ENCODE assay signal across 16 cellular contexts in the genomic region with DNA sequence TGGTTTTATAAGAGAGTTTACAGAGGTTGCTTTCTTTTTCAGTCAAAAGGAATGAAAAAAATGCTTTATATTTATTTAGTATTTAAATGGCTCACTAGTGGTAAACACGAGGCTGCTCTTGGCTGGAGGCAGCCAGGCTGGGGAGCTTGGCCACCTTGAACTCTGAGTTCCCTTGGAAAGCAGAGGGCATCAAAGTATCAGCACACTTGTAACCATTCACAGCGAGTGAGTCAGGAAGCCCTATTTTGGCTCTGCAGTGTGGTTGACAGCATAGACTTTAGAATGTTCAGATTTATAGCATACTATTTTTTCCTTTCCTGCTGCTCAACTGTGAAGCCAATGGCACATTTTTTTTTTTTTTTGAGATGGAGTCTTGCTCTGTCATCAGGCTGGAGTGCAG. TPM values are rescaled to one million over a fixed set of nuclear protein-coding genes. Genes with fewer than 3 reads are reported as not detected.
DNase-seq lines count a peak whose midpoint lies in the region; ATAC-seq, FAIRE-seq and TF ChIP-seq lines count a peak whose summit lies in the region.
"Had no signal": no experiment of that assay in that cellular context is flagged by ENCODE, and none has a peak within 500 bp of the region (broad histone marks: within the 10 kb centered on the region; RNA-seq: fewer than 3 reads in every experiment).

No MANE protein-coding gene starts in this region.

- no peak overlapping the region for H3K9ac ChIP-seq in GM23248
- H3K9ac ChIP-seq: BLaER1 had no signal

- H3K4me1 ChIP-seq in A549 (peaks cover 21% of the 10 kb centered on the region), GM23248 (ENCODE audit: insufficient read depth) (peaks cover 22% of the 10 kb centered on the region; the same call in 1 of the 2 replicates), adrenal gland (replicated peaks in 1 of 2) (peaks cover 0 to 4% of the 10 kb centered on the region in 2 donors), prostate gland (replicated peaks) (no peaks in the 10 kb centered on the region)

- H4K20me1 ChIP-seq in GM23248 (ENCODE audit: insufficient read depth), result no peaks in the 10 kb centered on the region
- H4K20me1 ChIP-seq: BLaER1 had no signal

- DNase-seq in A549 (ENCODE audit: low read depth in 1 of 2, low spot score in 1 of 2) (peak in 1 of 2 experiments; percentile 48), GM23248 (peak; percentile 66), adrenal gland (peak in 5 of 7 donors; percentile 18 to 49 (median 42)), iris pigment epithelial cell (ENCODE audit: low read depth) (peak; percentile 85), epidermal melanocyte (ENCODE audit: insufficient read length, low spot score) (no peak), prostate gland (ENCODE audit: low spot score) (no peak)
- DNase-seq in activated CD8-positive, alpha-beta memory T cell treated with anti-CD3 and anti-CD28 coated beads, Interleukin-2, amount 50 U/mL, for 48 hours, result no peak
- DNase-seq: activated B cell treated with CpG ODN at 0.5 μM for 24 hours; activated T-cell treated with anti-CD3 and anti-CD28 coated beads, Interleukin-2, amount 50 U/mL, for 24 hours; aorta; endodermal cell; NCI-H1105 treated with DMSO at 0.1 percent for 48 hours; NCI-H524 treated with DMSO at 0.1 percent for 48 hours had no signal

- TF ChIP-seq POLR2A in A549 (IDR thresholded peaks at IDR 0.05; ENCODE audit: low read length), result no peak
- no peak for TF ChIP-seq POLR2A in adrenal gland (IDR thresholded peaks at IDR 0.05)
- TF ChIP-seq POLR2A in prostate gland (IDR thresholded peaks at IDR 0.05), result no peak

- H3K4me2 ChIP-seq in A549 (peak overlapping the region; percentile 54), GM23248 (ENCODE audit: unreplicated experiment) (no peak overlapping the region)
- H3K4me2 ChIP-seq: BLaER1 had no signal

- TF ChIP-seq CTCF in A549 (IDR thresholded peaks at IDR 0.05), result no peak
- no peak for TF ChIP-seq CTCF in adrenal gland (IDR thresholded peaks at IDR 0.05)
- TF ChIP-seq CTCF in prostate gland (IDR thresholded peaks at IDR 0.05), result no peak

- CTCF ChIA-PET in A549 (lab: Yijun Ruan, JAX), result interaction anchor here (1.2 to 4.0 kb wide), 7 partner anchors 8 to 266 kb away, joined by 3 to 27 read pairs (median 7); no protein-coding TSS in a partner anchor

- POLR2A ChIA-PET in A549 (lab: Yijun Ruan, JAX), result interaction anchor here (0.7 kb wide), 1 partner anchor 1212 kb away, joined by 4 read pairs; no protein-coding TSS in a partner anchor

- TF ChIP-seq EP300 in A549 (IDR thresholded peaks at IDR 0.05), result 0 out of 5 replicates have a peak, but pooled peaks of 1 of the 2 experiments have one; percentile 10

- H2AFZ ChIP-seq in GM23248, result 0 out of 2 replicates have a peak overlapping the region, but pooled peaks have one; percentile 1

- H3K9me3 ChIP-seq in A549 (no peaks in the 10 kb centered on the region), GM23248 (ENCODE audit: low read depth) (no peaks in the 10 kb centered on the region), adrenal gland (replicated peaks in 1 of 3) (no peaks in the 10 kb centered on the region), prostate gland (no peaks in the 10 kb centered on the region)
- H3K9me3 ChIP-seq: BLaER1 had no signal

- no peaks in the 10 kb centered on the region for H3K27me3 ChIP-seq in GM23248 (replicated peaks; ENCODE audit: insufficient read depth)
- no peaks in the 10 kb centered on the region for H3K27me3 ChIP-seq in adrenal gland
- H3K27me3 ChIP-seq in prostate gland (replicated peaks; ENCODE audit: insufficient read depth), result no peaks in the 10 kb centered on the region
- H3K27me3 ChIP-seq: BLaER1 had no signal

- in situ Hi-C loops in GM23248 (cut with MboI), result no loop called here

- H3K9me2 ChIP-seq in GM23248 (ENCODE audit: insufficient read depth), result no peaks in the 10 kb centered on the region

- no peaks in the 10 kb centered on the region for H3K36me3 ChIP-seq in GM23248 (ENCODE audit: low read depth)
- H3K36me3 ChIP-seq in adrenal gland (replicated peaks in 1 of 2), result no peaks in the 10 kb centered on the region
- H3K36me3 ChIP-seq in prostate gland, result no peaks in the 10 kb centered on the region
- H3K36me3 ChIP-seq: BLaER1 had no signal

- peaks cover 5% of the 10 kb centered on the region for H3F3A ChIP-seq in GM23248 (ENCODE audit: insufficient read depth)

- no peak for TF ChIP-seq RAD21 in A549 (conservative IDR thresholded peaks at IDR 0.05 in 1 of 2, IDR thresholded peaks at IDR 0.05 in 1 of 2)

- WGBS in A549 (ENCODE audit: missing lambda C conversion rate), result 22% methylated on average over 2 of the region's 2 CpGs
- 20 to 21% methylated on average over 2 of the region's 2 CpGs for WGBS in GM23248 (ENCODE audit: low coverage in 1 of 2, low lambda C conversion rate in 2 of 2, missing lambda C conversion rate in 2 of 2), 2 experiments
- 0 to 12% (median 8%) methylated on average over 2 of the region's 2 CpGs for WGBS in adrenal gland, 4 donors
- 29% methylated on average over 2 of the region's 2 CpGs for WGBS in prostate gland

- no peak for FAIRE-seq in A549 (lab: Jason Lieb, UNC)
- FAIRE-seq: H54 had no signal

- H3K4me3 ChIP-seq in A549 (no peak overlapping the region), GM23248 (no peak overlapping the region), adrenal gland (no peak overlapping the region), prostate gland (no peak overlapping the region)
- H3K4me3 ChIP-seq: BLaER1 had no signal

- ATAC-seq in A549 (peak in 1 of 2 experiments; percentile 18; a peak in 2 of 6 replicates), GM19328 (IDR thresholded peaks at IDR 0.05; ENCODE audit: unreplicated experiment) (no peak)

- intact Hi-C loops in adrenal gland (cut with DNase I) (loop anchor here in 1 of 2 donors (5.0 kb wide), 1 partner anchor 256 kb away; no protein-coding TSS in a partner anchor), prostate gland (cut with DNase I) (no loop called here)

- H3K79me2 ChIP-seq in GM23248 (ENCODE audit: insufficient read depth), result no peaks in the 10 kb centered on the region

- no peak overlapping the region for H3K27ac ChIP-seq in A549
- H3K27ac ChIP-seq in GM23248, result no peak overlapping the region
- no peak overlapping the region for H3K27ac ChIP-seq in adrenal gland
- no peak overlapping the region for H3K27ac ChIP-seq in prostate gland
- H3K27ac ChIP-seq: BLaER1 had no signal

TF ChIP-seq in A549, 52 proteins besides CTCF, POLR2A, EP300 and RAD21:
- TF ChIP-seq ELK1 (IDR thresholded peaks at IDR 0.05; ENCODE audit: low read depth, low read length), result no peak
- no peak for TF ChIP-seq E2F6 (IDR thresholded peaks at IDR 0.05; ENCODE audit: borderline replicate concordance, low read depth)
- no peak for TF ChIP-seq JUN (IDR thresholded peaks at IDR 0.05)
- no peak for TF ChIP-seq HOXB13 (CRISPR knock-in tag; IDR thresholded peaks at IDR 0.05; ENCODE audit: low read depth)
- no peak for TF ChIP-seq MAZ (IDR thresholded peaks at IDR 0.05; ENCODE audit: borderline replicate concordance, low read depth, low read length)
- TF ChIP-seq GATA3 (IDR thresholded peaks at IDR 0.05; ENCODE audit: borderline replicate concordance), result no peak
- no peak for TF ChIP-seq FOSL2 (IDR thresholded peaks at IDR 0.05)
- TF ChIP-seq FOSL2 (CRISPR knock-in tag; IDR thresholded peaks at IDR 0.05), result no peak

RNA-seq across cellular contexts. Expression of gene CYCS, which starts 51.6 kb away (rescaled TPM):
- 196 and 235 TPM in 2 replicates for polyA plus RNA-seq in A549 (2011; rRNA removed)
- 44.0 and 44.6 TPM in 2 replicates for polyA plus RNA-seq in A549 (2012; cell fraction: cytosol; rRNA removed)
- 7.9 and 16.6 TPM in 2 replicates for polyA plus RNA-seq in A549 (2012; cell fraction: nucleus; rRNA removed)
- 253 to 304 TPM (median 256 TPM) in 3 replicates for polyA plus RNA-seq in A549 (2017; fragmentation: RNase III; extraction: RNeasy Plus Mini Kit Qiagen cat#74134 plus additional on column Dnase treatment)
- 22.2 and 27.7 TPM in 2 replicates for polyA minus RNA-seq in A549 (2011; rRNA and poly(A)+ RNA removed)
- 51.6 and 56.9 TPM in 2 replicates for total RNA-seq in GM23248 (2014; rRNA removed; shearing (Covaris generic))
- polyA plus RNA-seq in GM23248 (2016; fragmentation: Nextera tagmentation; extraction: Ambion mirVana), result 156 TPM in 2 replicates
- total RNA-seq in adrenal gland, result 100 to 1,000 TPM in 1 of 8 donors, 10 to 100 TPM in 7; 15.0 to 173 (median 53.0) TPM
- polyA plus RNA-seq in adrenal gland, result 100 to 1,000 TPM in 1 of 3 donors, 10 to 100 TPM in 2; 31.0 to 241 (median 32.4) TPM
- total RNA-seq in prostate gland, result 10 to 100 TPM; 36.3 to 36.6 TPM

Comparison
In these comparisons a context has a peak if more than half of its experiments do, and no peak if none do; other contexts are left out.
1. DNase-seq: peak in GM23248 (single experiment), adrenal gland (5 of 7) and iris pigment epithelial cell (single experiment); none in activated CD8-positive, alpha-beta memory T cell treated with anti-CD3 and anti-CD28 coated beads, Interleukin-2, amount 50 U/mL, for 48 hours (single experiment), epidermal melanocyte (single experiment) and prostate gland (single experiment).